12 cellular contexts compared by ENCODE assay signal in genomic region chr12:77940011-77940423, GRCh38.
A peak's percentile ranks its signal among the peaks of the same experiment; 100 is the strongest.
DNase-seq lines count a peak whose midpoint lies in the region; ATAC-seq and TF ChIP-seq lines count a peak whose summit lies in the region.
"Had no signal": no experiment of that assay in that cellular context is flagged by ENCODE, and none has a peak within 500 bp of the region (broad histone marks: within the 10 kb centered on the region; RNA-seq: fewer than 3 reads in every experiment).

No MANE protein-coding gene starts in this region.

- H2BK12ac ChIP-seq in neuronal stem cell (ENCODE audit: low read length) = no peak overlapping the region

- H3K27ac ChIP-seq in Panc1 (ENCODE audit: low read length) (peak overlapping the region; percentile 61), neuronal stem cell (replicated peaks; ENCODE audit: low read length) (no peak overlapping the region)

- no peaks in the 10 kb centered on the region for H3K79me1 ChIP-seq in neuronal stem cell (ENCODE audit: low read depth, low read length)

- H4K91ac ChIP-seq in neuronal stem cell (ENCODE audit: low read depth, low read length, poor library complexity) = no peak overlapping the region

- H3K27me3 ChIP-seq in Panc1 (ENCODE audit: control insufficient read depth, insufficient read depth, low read length) (no peaks in the 10 kb centered on the region), neuronal stem cell (ENCODE audit: control insufficient read depth in 3 of 3, insufficient read depth in 3 of 3, low read depth in 1 of 3, low read length in 3 of 3) (no peaks in the 10 kb centered on the region)
- H3K27me3 ChIP-seq: uterus had no signal

- peak; percentile 94 for ATAC-seq in Panc1
- no peak for ATAC-seq in HG03457 (IDR thresholded peaks at IDR 0.05; ENCODE audit: unreplicated experiment)
- ATAC-seq in HG02884 (IDR thresholded peaks at IDR 0.05; ENCODE audit: unreplicated experiment) = no peak

- TF ChIP-seq CTCF in Panc1 (IDR thresholded peaks at IDR 0.05) = 0 out of 2 replicates have a peak, but pooled peaks have one; percentile 9
- TF ChIP-seq CTCF in epithelial cell of proximal tubule (conservative IDR thresholded peaks at IDR 0.05; ENCODE audit: low read depth, low read length) = peak; percentile 2

- H4K8ac ChIP-seq in neuronal stem cell (ENCODE audit: low read depth, low read length) = no peak overlapping the region

- no peak overlapping the region for H2BK15ac ChIP-seq in neuronal stem cell (ENCODE audit: low read length)

- intact Hi-C loops in Panc1 (cut with micrococcal nuclease; ENCODE audit: unreplicated experiment) = no loop called here

- H2BK5ac ChIP-seq in neuronal stem cell (ENCODE audit: low read length) = no peak overlapping the region

- H2AFZ ChIP-seq in neuronal stem cell (ENCODE audit: low read length) = peak overlapping the region; percentile 21

- DNase-seq in EH (ENCODE audit: low read depth) = peak; percentile 92
- peak; percentile 70 for DNase-seq in Panc1 (ENCODE audit: low read depth, low spot score)
- DNase-seq in epithelial cell of proximal tubule (ENCODE audit: low read depth) = peak; percentile 88
- DNase-seq in neuronal stem cell (ENCODE audit: low spot score) = no peak
- no peak for DNase-seq in inferior parietal cortex (ENCODE audit: extremely low spot score)
- DNase-seq in SK-N-DZ (ENCODE audit: low spot score) = no peak
- DNase-seq: activated CD4-positive, alpha-beta T cell treated with anti-CD3 and anti-CD28 coated beads, Interleukin-2, amount 10 ng/mL, durations not matched to agents 24 days and 14 days; DMS79; NCI-H510A treated with DMSO at 0.1 percent for 48 hours had no signal

- WGBS in neuronal stem cell (ENCODE audit: extremely low coverage in 2 of 2, insufficient read length in 2 of 2, insufficient replicate concordance in 1 of 2), 2 donors = no CpG with 5 or more reads among the region's 1 CpG

- no peak overlapping the region for H2AK5ac ChIP-seq in neuronal stem cell (ENCODE audit: low read depth, low read length)

- H3K4me3 ChIP-seq in Panc1 (ENCODE audit: low read depth in 2 of 2, low read length in 2 of 2) = peak overlapping the region in 1 of 2 experiments; percentile 26; a peak in 3 of 4 replicates
- H3K4me3 ChIP-seq in epithelial cell of proximal tubule (ENCODE audit: low read depth, low read length) = peak overlapping the region; percentile 45
- no peak overlapping the region for H3K4me3 ChIP-seq in neuronal stem cell (ENCODE audit: low read length in 2 of 2)
- H3K4me3 ChIP-seq: uterus had no signal

- no peak overlapping the region for H2BK120ac ChIP-seq in neuronal stem cell (ENCODE audit: low read depth, low read length)

- CTCF ChIA-PET in Panc1 (lab: Charles Lee) = interaction anchor here (1.3 kb wide), 1 partner anchor 14 kb away, joined by 4 read pairs; no protein-coding TSS in a partner anchor

- H3K9me3 ChIP-seq in Panc1 (ENCODE audit: control insufficient read depth, insufficient read depth, low read depth, low read length) (no peaks in the 10 kb centered on the region), neuronal stem cell (replicated peaks in 1 of 2; ENCODE audit: control insufficient read depth in 2 of 2, insufficient read depth in 1 of 2, low read depth in 1 of 2, low read length in 2 of 2) (no peaks in the 10 kb centered on the region)
- H3K9me3 ChIP-seq: uterus had no signal

- BruUV-seq in Panc1 (replicated peaks; lab: Mats Ljungman, UMichigan) = no TSS peak

- H3K9ac ChIP-seq in neuronal stem cell (ENCODE audit: low read depth, low read length, poor library complexity) = no peak overlapping the region

- in situ Hi-C loops in Panc1 (cut with HindIII; ENCODE audit: low pct_unique_long_range_greater_than_20kb, low sequenced_read_pairs) = no loop called here

- no peak overlapping the region for H3K14ac ChIP-seq in neuronal stem cell (ENCODE audit: low read length)

- no peaks in the 10 kb centered on the region for H3K36me3 ChIP-seq in Panc1 (ENCODE audit: control insufficient read depth, insufficient read depth, low read length)
- H3K36me3 ChIP-seq in neuronal stem cell (replicated peaks in 1 of 2; ENCODE audit: control insufficient read depth in 2 of 2, insufficient read depth in 2 of 2, low read length in 2 of 2) = no peaks in the 10 kb centered on the region
- H3K36me3 ChIP-seq: uterus had no signal

- H3K4me1 ChIP-seq in Panc1 (ENCODE audit: control insufficient read depth, insufficient read depth, low read length) (peaks cover 5% of the 10 kb centered on the region; the same call in 1 of the 2 replicates), neuronal stem cell (ENCODE audit: control insufficient read depth in 2 of 2, insufficient read depth in 1 of 2, low read depth in 1 of 2, low read length in 2 of 2) (peaks cover 0 to 2% of the 10 kb centered on the region in 2 donors)
- H3K4me1 ChIP-seq: uterus had no signal

- POLR2A ChIA-PET in Panc1 (lab: Charles Lee) = no interaction called here

- no peak overlapping the region for H3K23ac ChIP-seq in neuronal stem cell (ENCODE audit: low read depth, low read length, poor library complexity)

- H3K4ac ChIP-seq in neuronal stem cell (ENCODE audit: low read length) = no peak overlapping the region

- no peak overlapping the region for H3K18ac ChIP-seq in neuronal stem cell (ENCODE audit: low read length)

- no peak overlapping the region for H3K4me2 ChIP-seq in neuronal stem cell (ENCODE audit: insufficient read depth, low read length, poor library complexity, severe bottlenecking)

Comparison
In these comparisons a context has a peak if more than half of its experiments do, and no peak if none do; other contexts are left out.
1. DNase-seq: peak in EH (single experiment), Panc1 (single experiment) and epithelial cell of proximal tubule (single experiment); none in neuronal stem cell (single experiment), inferior parietal cortex (single experiment) and SK-N-DZ (single experiment).